Comparison of ENCODE assay signal across 18 cellular contexts in the genomic region with DNA sequence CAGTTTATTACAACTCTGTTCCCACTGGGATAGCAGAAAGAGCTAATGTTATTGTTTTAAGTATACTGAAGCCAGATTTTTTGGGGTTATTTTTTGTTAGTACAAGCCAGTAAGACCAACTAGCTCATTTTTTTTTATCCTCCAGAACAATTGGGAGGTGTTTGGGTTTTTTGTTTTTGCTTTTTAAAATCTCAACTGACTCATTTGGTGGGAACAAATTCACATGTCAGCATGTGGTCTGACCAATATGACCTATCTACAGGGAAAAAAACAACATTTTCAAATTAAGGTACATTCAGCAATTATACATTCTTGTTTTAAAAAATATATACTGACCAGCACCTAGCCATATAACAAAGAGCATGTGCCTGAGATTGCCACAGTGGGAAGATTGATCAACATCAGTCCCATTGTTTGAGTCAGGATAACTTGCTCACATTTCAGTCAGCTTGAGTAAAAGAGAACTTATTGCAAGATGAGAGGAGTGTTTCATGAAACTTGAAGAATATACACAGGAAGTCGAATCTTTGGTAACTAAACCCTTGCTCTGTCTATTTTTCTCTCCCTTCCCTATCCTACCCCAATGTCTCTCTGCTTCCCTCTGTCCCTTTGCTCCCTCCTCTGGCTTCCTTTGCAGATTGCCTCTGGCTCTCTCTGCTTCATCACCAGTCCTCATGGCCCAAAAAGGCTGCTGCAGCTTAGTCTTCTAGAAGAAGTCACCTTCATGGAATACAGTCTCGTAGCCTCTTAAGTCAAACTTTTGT.
DNase-seq lines count a peak whose midpoint lies in the region; ATAC-seq and TF ChIP-seq lines count a peak whose summit lies in the region.
"Had no signal": no experiment of that assay in that cellular context is flagged by ENCODE, and none has a peak within 500 bp of the region (broad histone marks: within the 10 kb centered on the region; RNA-seq: fewer than 3 reads in every experiment).

No MANE protein-coding gene starts in this region.

- H3K9me3 ChIP-seq in CD4-positive, CD25-positive, alpha-beta regulatory T cell (ENCODE audit: control insufficient read depth in 2 of 2, low read length in 2 of 2): no peaks in the 10 kb centered on the region
- H3K9me3 ChIP-seq in DND-41 (ENCODE audit: insufficient read depth, low read length, severe bottlenecking): no peaks in the 10 kb centered on the region
- H3K9me3 ChIP-seq: MG63 had no signal

- peak overlapping the region; percentile 45 for H3K4me3 ChIP-seq in CD4-positive, CD25-positive, alpha-beta regulatory T cell (ENCODE audit: low read depth, low read length)
- no peak overlapping the region for H3K4me3 ChIP-seq in DND-41 (ENCODE audit: low read depth in 1 of 2, low read length in 2 of 2)
- H3K4me3 ChIP-seq in fibroblast of mammary gland (ENCODE audit: control insufficient read depth, low read depth, low read length): no peak overlapping the region
- H3K4me3 ChIP-seq: MG63 had no signal

- peak overlapping the region in 2 of 4 donors; percentile 42 to 67 for H3K4me3 Mint-ChIP-seq in CD4-positive, CD25-positive, alpha-beta regulatory T cell
- peak overlapping the region; percentile 74 for H3K4me3 Mint-ChIP-seq in activated T-helper 17 cell treated with anti-CD3 and anti-CD28 coated beads, Interleukin-2, amount 50 U/mL, for 72 hours

- peaks cover 0 to 8% (median 1%) of the 10 kb centered on the region in 7 donors for H3K9me3 Mint-ChIP-seq in CD4-positive, CD25-positive, alpha-beta regulatory T cell
- peaks cover 8% of the 10 kb centered on the region for H3K9me3 Mint-ChIP-seq in activated T-helper 17 cell treated with anti-CD3 and anti-CD28 coated beads, Interleukin-2, amount 50 U/mL, for 72 hours

- no peak overlapping the region for H3K4me2 ChIP-seq in DND-41 (ENCODE audit: insufficient read depth, low read length)

- peaks cover 41% of the 10 kb centered on the region for H3K4me1 ChIP-seq in CD4-positive, CD25-positive, alpha-beta regulatory T cell (ENCODE audit: control insufficient read depth, insufficient read depth, low read length, poor library complexity, severe bottlenecking)
- peaks cover 24% of the 10 kb centered on the region for H3K4me1 ChIP-seq in DND-41 (ENCODE audit: insufficient read depth, low read length)

- H3K27me3 ChIP-seq in CD4-positive, CD25-positive, alpha-beta regulatory T cell (ENCODE audit: control insufficient read depth, insufficient read depth, low read length): no peaks in the 10 kb centered on the region
- no peaks in the 10 kb centered on the region for H3K27me3 ChIP-seq in DND-41 (ENCODE audit: insufficient read depth, low read length, poor library complexity)
- H3K27me3 ChIP-seq: MG63 had no signal

- no peaks in the 10 kb centered on the region for H3K36me3 ChIP-seq in CD4-positive, CD25-positive, alpha-beta regulatory T cell (ENCODE audit: control insufficient read depth, insufficient read depth, low read length)
- no peaks in the 10 kb centered on the region for H3K36me3 ChIP-seq in DND-41 (ENCODE audit: insufficient read depth, low read length)
- H3K36me3 ChIP-seq: MG63 had no signal

- H4K20me1 ChIP-seq in DND-41 (ENCODE audit: insufficient read depth, low read length): no peaks in the 10 kb centered on the region

- peak in 1 of 3 donors; percentile 42 for DNase-seq in CD4-positive, CD25-positive, alpha-beta regulatory T cell
- DNase-seq in DND-41 (no peak), fibroblast of mammary gland (ENCODE audit: low read depth) (peak; percentile 25), glomerular visceral epithelial cell (ENCODE audit: extremely low spot score) (no peak), GF-D8 (lab: John Stamatoyannopoulos, UW) (no peak)
- DNase-seq: activated CD4-positive, CD25-positive, alpha-beta regulatory T cell treated with anti-CD3 and anti-CD28 coated beads, Interleukin-2, amount 50 U/mL, for 72 hours; AML-193; DMS 273 treated with DMSO at 0.1 percent for 48 hours; MG63; NCI-H1930; retina; SHP77; stimulated activated CD4-positive, alpha-beta T cell treated with anti-CD3 and anti-CD28 coated beads, Interleukin-2, amount 100 ng/mL, for 24 hours; T-helper 9 cell had no signal

- TF ChIP-seq CTCF in DND-41 (IDR thresholded peaks at IDR 0.05; ENCODE audit: borderline replicate concordance, extremely low read depth, low read length, poor library complexity, severe bottlenecking) (no peak), fibroblast of mammary gland (conservative IDR thresholded peaks at IDR 0.05; ENCODE audit: control insufficient read depth, insufficient read depth, low read depth, low read length) (no peak)

- H3K27ac Mint-ChIP-seq in CD4-positive, CD25-positive, alpha-beta regulatory T cell: peak overlapping the region; percentile 88 to 97 (median 92)
- H3K27ac Mint-ChIP-seq in activated T-helper 17 cell treated with anti-CD3 and anti-CD28 coated beads, Interleukin-2, amount 50 U/mL, for 72 hours: peak overlapping the region; percentile 89

- no peaks in the 10 kb centered on the region for H3K27me3 Mint-ChIP-seq in CD4-positive, CD25-positive, alpha-beta regulatory T cell
- no peaks in the 10 kb centered on the region for H3K27me3 Mint-ChIP-seq in activated T-helper 17 cell treated with anti-CD3 and anti-CD28 coated beads, Interleukin-2, amount 50 U/mL, for 72 hours

- peaks cover 26 to 54% (median 45%) of the 10 kb centered on the region in 4 donors for H3K4me1 Mint-ChIP-seq in CD4-positive, CD25-positive, alpha-beta regulatory T cell
- H3K4me1 Mint-ChIP-seq in activated T-helper 17 cell treated with anti-CD3 and anti-CD28 coated beads, Interleukin-2, amount 50 U/mL, for 72 hours: peaks cover 52% of the 10 kb centered on the region

- H3K79me2 ChIP-seq in DND-41 (ENCODE audit: insufficient read depth, low read length): no peaks in the 10 kb centered on the region

- peak overlapping the region; percentile 48 for H3K27ac ChIP-seq in CD4-positive, CD25-positive, alpha-beta regulatory T cell (ENCODE audit: insufficient read depth, low read length, poor library complexity, severe bottlenecking)
- H3K27ac ChIP-seq in DND-41 (ENCODE audit: low read length): no peak overlapping the region

- H2AFZ ChIP-seq in DND-41 (ENCODE audit: low read depth, low read length): peak overlapping the region; percentile 33; the same call in 1 of the 2 replicates

- ATAC-seq in CD4-positive, CD25-positive, alpha-beta regulatory T cell (ENCODE audit: low read depth in 2 of 2): no peak
- ATAC-seq in DND-41 (ENCODE audit: insufficient read depth, low read depth) (no peak; the same call in 2 of the 3 replicates), HG03469 (IDR thresholded peaks at IDR 0.05; ENCODE audit: unreplicated experiment) (no peak)
- peak; percentile 30 for ATAC-seq in activated T-helper 17 cell treated with anti-CD3 and anti-CD28 coated beads, Interleukin-2, amount 50 U/mL, for 72 hours (replicated peaks)
- ATAC-seq: HCT116, HepG2 had no signal

- no peak overlapping the region for H3K9ac ChIP-seq in DND-41 (ENCODE audit: low read depth, low read length)

- H3K36me3 Mint-ChIP-seq in CD4-positive, CD25-positive, alpha-beta regulatory T cell: peaks cover 4% of the 10 kb centered on the region
- peaks cover 21% of the 10 kb centered on the region for H3K36me3 Mint-ChIP-seq in activated T-helper 17 cell treated with anti-CD3 and anti-CD28 coated beads, Interleukin-2, amount 50 U/mL, for 72 hours (ENCODE audit: low read depth)
